In the genomic region with DNA sequence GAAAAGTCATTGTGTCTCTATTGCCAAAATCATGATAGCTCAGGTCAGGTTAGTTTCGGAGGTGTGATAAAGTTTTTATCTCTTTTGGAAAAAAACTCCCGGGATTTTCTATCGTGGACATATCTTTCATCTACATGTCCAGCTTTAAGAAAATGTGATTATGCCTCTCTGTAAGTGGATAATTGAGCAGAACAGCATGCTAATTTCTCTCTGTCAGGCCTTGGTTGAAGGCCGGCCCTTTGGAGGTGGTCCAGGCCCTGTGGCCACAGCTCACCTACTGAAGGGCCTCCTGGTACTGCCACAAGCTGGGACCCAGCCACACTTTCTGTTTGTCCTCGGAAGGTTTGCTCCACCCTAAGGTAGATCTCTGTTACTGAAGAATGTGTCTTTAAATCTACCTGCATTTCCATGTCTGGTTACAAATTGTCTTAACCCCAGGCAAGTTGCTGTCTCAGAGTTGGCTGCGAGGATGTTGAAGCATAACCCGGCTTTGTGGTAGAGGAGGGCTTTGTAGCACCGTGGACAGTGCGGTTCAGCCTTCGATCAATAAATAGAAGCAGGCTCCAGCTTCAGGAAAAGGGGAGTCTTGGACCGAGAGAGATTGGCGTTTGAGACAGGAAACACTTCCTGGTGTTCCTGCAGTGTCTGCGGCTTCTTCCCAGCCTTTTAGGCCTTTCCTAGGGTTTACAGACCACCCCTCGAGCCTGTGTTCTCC, we compare ENCODE assay signal across 33 cellular contexts. TPM values are rescaled to one million over a fixed set of nuclear protein-coding genes. Genes with fewer than 3 reads are reported as not detected.
DNase-seq lines count a peak whose midpoint lies in the region; ATAC-seq, FAIRE-seq and TF ChIP-seq lines count a peak whose summit lies in the region.
"Had no signal": no experiment of that assay in that cellular context is flagged by ENCODE, and none has a peak within 500 bp of the region (broad histone marks: within the 10 kb centered on the region; RNA-seq: fewer than 3 reads in every experiment).

No MANE protein-coding gene starts in this region.

- H3K4me3 Mint-ChIP-seq in H9 (no peak overlapping the region), endodermal cell (no peak overlapping the region)
- H3K4me3 Mint-ChIP-seq: activated naive CD8-positive, alpha-beta T cell treated with anti-CD3 and anti-CD28 coated beads, Interleukin-2, amount 50 U/mL, for 24 hours; CD8-positive, alpha-beta memory T cell; dendritic cell treated with granulocyte-macrophage colony-stimulating factor and Interleukin-4, amounts not matched to agents 40 ng/mL and 50 ng/mL, for 4 days; naive thymus-derived CD8-positive, alpha-beta T cell; stimulated activated naive CD8-positive, alpha-beta T cell treated with anti-CD3 and anti-CD28 coated beads, Interleukin-15, amount 100 ng/mL, for 72 hours; T-helper 17 cell had no signal

- H3K27ac ChIP-seq in H9 (ENCODE audit: insufficient read length, low read depth, low read length) (no peak overlapping the region), OCI-LY3 (ENCODE audit: low read length) (no peak overlapping the region), endodermal cell (ENCODE audit: low read depth, low read length) (no peak overlapping the region), pancreas (no peak overlapping the region), substantia nigra (ENCODE audit: low read depth, low read length, poor library complexity, severe bottlenecking) (no peak overlapping the region)
- H3K27ac ChIP-seq: esophagus squamous epithelium, foreskin keratinocyte, SK-N-MC, tibial artery had no signal

- H3K36me3 Mint-ChIP-seq in H9 (ENCODE audit: insufficient read depth in 1 of 3, low read depth in 3 of 3) (peaks cover 18 to 34% (median 21%) of the 10 kb centered on the region in 3 experiments; a peak in 6 of 7 replicates), endodermal cell (ENCODE audit: low read depth) (peaks cover 29% of the 10 kb centered on the region)
- H3K36me3 Mint-ChIP-seq: CD8-positive, alpha-beta memory T cell; naive thymus-derived CD8-positive, alpha-beta T cell had no signal

- peak; percentile 46 to 94 (median 78) for ATAC-seq in pancreas
- ATAC-seq: activated naive CD8-positive, alpha-beta T cell treated with anti-CD3 and anti-CD28 coated beads, Interleukin-2, amount 50 U/mL, for 24 hours; foreskin keratinocyte; naive thymus-derived CD8-positive, alpha-beta T cell; right cardiac atrium; stimulated activated naive CD8-positive, alpha-beta T cell treated with anti-CD3 and anti-CD28 coated beads, Interleukin-15, amount 100 ng/mL, for 72 hours; T-helper 17 cell had no signal

- peaks cover 16% of the 10 kb centered on the region for H3K79me1 ChIP-seq in H9 (ENCODE audit: insufficient read depth, low read depth, low read length, poor library complexity, severe bottlenecking)

- H3K4me1 ChIP-seq in H9 (ENCODE audit: insufficient read depth, low read length) (peaks cover 21% of the 10 kb centered on the region), OCI-LY3 (ENCODE audit: low read length) (no peaks in the 10 kb centered on the region), endodermal cell (ENCODE audit: control insufficient read depth, insufficient read depth, low read length) (peaks cover 31% of the 10 kb centered on the region), pancreas (peaks cover 3 to 10% (median 4%) of the 10 kb centered on the region in 3 donors)

- H2BK120ac ChIP-seq in H9 (ENCODE audit: low read depth, low read length, poor library complexity, severe bottlenecking): no peak overlapping the region

- DNase-seq in H9: no peak
- peak; percentile 36 for DNase-seq in endodermal cell
- DNase-seq in pancreas: peak in 2 of 6 donors; percentile 30 to 45
- no peak for DNase-seq in ecto neural progenitor cell (ENCODE audit: low spot score)
- DNase-seq in NCI-H146 (lab: John Stamatoyannopoulos, UW): no peak
- DNase-seq in GM13977 (ENCODE audit: low spot score): no peak
- no peak for DNase-seq in substantia nigra (lab: John Stamatoyannopoulos, UW)
- DNase-seq: activated CD4-positive, alpha-beta T cell treated with anti-CD3 and anti-CD28 coated beads, Interleukin-2, amount 50 U/mL, for 48 hours; activated CD4-positive, CD25-positive, alpha-beta regulatory T cell treated with anti-CD3 and anti-CD28 coated beads, Interleukin-2, amount 50 U/mL, for 72 hours; activated naive CD4-positive, alpha-beta T cell; activated naive CD8-positive, alpha-beta T cell treated with anti-CD3 and anti-CD28 coated beads, Interleukin-2, amount 50 U/mL, for 24 hours; CD8-positive, alpha-beta memory T cell; esophagus squamous epithelium; foreskin keratinocyte; head of caudate nucleus; Kasumi-1; naive thymus-derived CD8-positive, alpha-beta T cell; NCI-H1694; NCI-H446 treated with DMSO at 0.1 percent for 48 hours; OCI-M1; right cardiac atrium; stimulated activated naive CD8-positive, alpha-beta T cell treated with anti-CD3 and anti-CD28 coated beads, Interleukin-15, amount 100 ng/mL, for 72 hours; T-helper 17 cell; tibial artery had no signal

- no peak overlapping the region for H4K5ac ChIP-seq in H9 (ENCODE audit: insufficient read length, low read depth, low read length)

- no peak overlapping the region for H3K4me3 ChIP-seq in OCI-LY3 (ENCODE audit: low read length)
- no peak overlapping the region for H3K4me3 ChIP-seq in endodermal cell (ENCODE audit: low read length)
- no peak overlapping the region for H3K4me3 ChIP-seq in pancreas
- H3K4me3 ChIP-seq: esophagus squamous epithelium, SK-N-MC, tibial artery had no signal

- no peaks in the 10 kb centered on the region for H3K9me3 Mint-ChIP-seq in H9
- no peaks in the 10 kb centered on the region for H3K9me3 Mint-ChIP-seq in endodermal cell
- H3K9me3 Mint-ChIP-seq: activated naive CD8-positive, alpha-beta T cell treated with anti-CD3 and anti-CD28 coated beads, Interleukin-2, amount 50 U/mL, for 24 hours; CD8-positive, alpha-beta memory T cell; dendritic cell treated with granulocyte-macrophage colony-stimulating factor and Interleukin-4, amounts not matched to agents 40 ng/mL and 50 ng/mL, for 4 days; naive thymus-derived CD8-positive, alpha-beta T cell; stimulated activated naive CD8-positive, alpha-beta T cell treated with anti-CD3 and anti-CD28 coated beads, Interleukin-15, amount 100 ng/mL, for 72 hours had no signal

- H3K4me2 ChIP-seq in H9 (ENCODE audit: insufficient read depth, insufficient read length, low read length) (no peak overlapping the region), OCI-LY3 (ENCODE audit: low read length) (no peak overlapping the region)

- peak overlapping the region; percentile 22; the same call in 1 of the 2 replicates for H3K14ac ChIP-seq in H9 (ENCODE audit: insufficient read depth, low read length)

- in situ Hi-C loops in GM13977 (cut with MboI; ENCODE audit: low pct_unique_long_range_greater_than_20kb, low sequenced_read_pairs, unreplicated experiment): no loop called here

- H3K27me3 Mint-ChIP-seq in H9 (ENCODE audit: low read depth) (no peaks in the 10 kb centered on the region), endodermal cell (ENCODE audit: insufficient read depth) (no peaks in the 10 kb centered on the region)
- H3K27me3 Mint-ChIP-seq: activated naive CD8-positive, alpha-beta T cell treated with anti-CD3 and anti-CD28 coated beads, Interleukin-2, amount 50 U/mL, for 24 hours had no signal

- H3K79me2 ChIP-seq in H9 (ENCODE audit: insufficient read depth, low read length): peaks cover 73% of the 10 kb centered on the region; the same call in 1 of the 2 replicates
- H3K79me2 ChIP-seq in OCI-LY3 (ENCODE audit: low read length): no peaks in the 10 kb centered on the region

- H3K4me1 Mint-ChIP-seq in H9: peaks cover 82 to 90% of the 10 kb centered on the region in 2 experiments
- peaks cover 69% of the 10 kb centered on the region for H3K4me1 Mint-ChIP-seq in endodermal cell
- H3K4me1 Mint-ChIP-seq: activated naive CD8-positive, alpha-beta T cell treated with anti-CD3 and anti-CD28 coated beads, Interleukin-2, amount 50 U/mL, for 24 hours; CD8-positive, alpha-beta memory T cell; naive thymus-derived CD8-positive, alpha-beta T cell; stimulated activated naive CD8-positive, alpha-beta T cell treated with anti-CD3 and anti-CD28 coated beads, Interleukin-15, amount 100 ng/mL, for 72 hours; T-helper 17 cell had no signal

- H2BK5ac ChIP-seq in H9 (ENCODE audit: insufficient read length, low read length): no peak overlapping the region

- no peak overlapping the region for H3K4ac ChIP-seq in H9 (ENCODE audit: low read depth, low read length)

- no peak overlapping the region for H3K23ac ChIP-seq in H9 (ENCODE audit: insufficient read length, low read depth, low read length)

- H2BK12ac ChIP-seq in H9 (ENCODE audit: insufficient read length, low read depth, low read length): no peak overlapping the region

- H2BK15ac ChIP-seq in H9 (ENCODE audit: low read depth, low read length): no peak overlapping the region

- H3T11ph ChIP-seq in H9 (ENCODE audit: low read length): no peak overlapping the region

- no peak for FAIRE-seq in pancreas (lab: Jason Lieb, UNC)
- FAIRE-seq: endometrium, GM18507, GM19239, islet of Langerhans, TTC549 had no signal

- TF ChIP-seq CTCF in H9 (conservative IDR thresholded peaks at IDR 0.05) (no peak), OCI-LY3 (IDR thresholded peaks at IDR 0.05; ENCODE audit: low read depth, low read length) (no peak), endodermal cell (conservative IDR thresholded peaks at IDR 0.05) (no peak), pancreas (IDR thresholded peaks at IDR 0.05) (no peak), GM13977 (IDR thresholded peaks at IDR 0.05; ENCODE audit: extremely low read depth, insufficient read depth, missing control alignments) (no peak)

- H3K56ac ChIP-seq in H9 (ENCODE audit: insufficient read length, low read depth, low read length): no peak overlapping the region

- peaks cover 2% of the 10 kb centered on the region for H4K20me1 ChIP-seq in H9 (ENCODE audit: control insufficient read depth, insufficient read depth, insufficient read length)
- no peaks in the 10 kb centered on the region for H4K20me1 ChIP-seq in OCI-LY3 (ENCODE audit: insufficient read depth, low read length)

- H2AFZ ChIP-seq in H9 (ENCODE audit: low read length): no peak overlapping the region
- H2AFZ ChIP-seq in OCI-LY3 (ENCODE audit: low read depth, low read length): peak overlapping the region; percentile 63

- no peak overlapping the region for H3K9ac ChIP-seq in H9 (ENCODE audit: extremely low read depth, insufficient read length, low read length)
- H3K9ac ChIP-seq in OCI-LY3 (ENCODE audit: low read length): no peak overlapping the region
- H3K9ac ChIP-seq in endodermal cell (ENCODE audit: extremely low read depth, low read length, poor library complexity, severe bottlenecking): no peak overlapping the region

- H2AK5ac ChIP-seq in H9 (ENCODE audit: insufficient read length, low read length): no peak overlapping the region

- H3K18ac ChIP-seq in H9 (ENCODE audit: insufficient read length, low read depth, low read length): no peak overlapping the region

- no peaks in the 10 kb centered on the region for H3K23me2 ChIP-seq in H9 (ENCODE audit: insufficient read length, low read depth, low read length, poor library complexity, severe bottlenecking)

- WGBS in H9 (ENCODE audit: extremely low coverage, insufficient read length, low lambda C conversion rate): no CpG with 5 or more reads among the region's 14 CpGs
- WGBS in endodermal cell (ENCODE audit: insufficient coverage in 1 of 2, insufficient read length in 1 of 2), 2 experiments: 93 to 95% methylated on average over 12 to 14 of the region's 14 CpGs
- 37 to 40% methylated on average over 14 of the region's 14 CpGs for WGBS in pancreas, 2 donors

- H3K36me3 ChIP-seq in OCI-LY3 (replicated peaks; ENCODE audit: low read depth, low read length): no peaks in the 10 kb centered on the region
- peaks cover 25% of the 10 kb centered on the region for H3K36me3 ChIP-seq in endodermal cell (ENCODE audit: control insufficient read depth, insufficient read depth, low read length)
- no peaks in the 10 kb centered on the region for H3K36me3 ChIP-seq in pancreas
- H3K36me3 ChIP-seq: esophagus squamous epithelium, tibial artery had no signal

- H3K27ac Mint-ChIP-seq in H9: peak overlapping the region; percentile 45 to 93 (median 85); a peak in 4 of 7 replicates
- H3K27ac Mint-ChIP-seq in endodermal cell: peak overlapping the region; percentile 65
- H3K27ac Mint-ChIP-seq: activated naive CD8-positive, alpha-beta T cell treated with anti-CD3 and anti-CD28 coated beads, Interleukin-2, amount 50 U/mL, for 24 hours; CD8-positive, alpha-beta memory T cell; dendritic cell treated with granulocyte-macrophage colony-stimulating factor and Interleukin-4, amounts not matched to agents 40 ng/mL and 50 ng/mL, for 4 days; naive thymus-derived CD8-positive, alpha-beta T cell; stimulated activated naive CD8-positive, alpha-beta T cell treated with anti-CD3 and anti-CD28 coated beads, Interleukin-15, amount 100 ng/mL, for 72 hours had no signal

- intact Hi-C loops in pancreas (cut with DNase I): no loop called here

- H3K27me3 ChIP-seq in H9 (ENCODE audit: insufficient read depth, low read length) (no peaks in the 10 kb centered on the region), OCI-LY3 (ENCODE audit: low read depth, low read length) (no peaks in the 10 kb centered on the region), endodermal cell (ENCODE audit: control insufficient read depth, insufficient read depth, low read length, poor library complexity, severe bottlenecking) (no peaks in the 10 kb centered on the region), pancreas (no peaks in the 10 kb centered on the region)
- H3K27me3 ChIP-seq: esophagus squamous epithelium, foreskin keratinocyte, tibial artery had no signal

- no peaks in the 10 kb centered on the region for H3K9me3 ChIP-seq in H9 (ENCODE audit: control insufficient read depth, low read depth, low read length)
- no peaks in the 10 kb centered on the region for H3K9me3 ChIP-seq in OCI-LY3 (ENCODE audit: insufficient read depth, low read length)
- H3K9me3 ChIP-seq in endodermal cell (ENCODE audit: control insufficient read depth, low read length): no peaks in the 10 kb centered on the region
- no peaks in the 10 kb centered on the region for H3K9me3 ChIP-seq in pancreas
- H3K9me3 ChIP-seq: esophagus squamous epithelium, tibial artery had no signal

- no peak overlapping the region for H4K8ac ChIP-seq in H9 (replicated peaks; ENCODE audit: insufficient read length, low read depth, low read length)

- H2BK20ac ChIP-seq in H9 (ENCODE audit: low read depth, low read length, poor library complexity, severe bottlenecking): no peak overlapping the region

- no peak overlapping the region for H4K91ac ChIP-seq in H9 (ENCODE audit: insufficient read length, low read depth, low read length)

RNA-seq across cellular contexts. Expression of a gene that starts 25.5 kb away (rescaled TPM):
- total RNA-seq in H9 (2021): 112 and 117 TPM in 2 replicates
- 10 to 100 TPM; 71.9 to 73.3 TPM for total RNA-seq in endodermal cell
- polyA plus RNA-seq in endodermal cell (2013, experiment 1 of 2): 56.9 TPM
- 50.0 TPM for polyA plus RNA-seq in endodermal cell (2013, experiment 2 of 2)
- 1 to 10 TPM; 1.1 to 3.6 (median 1.7) TPM for total RNA-seq in pancreas
- polyA plus RNA-seq in pancreas: 1 to 10 TPM; 3.1 to 4.0 TPM
- total RNA-seq: CD8-positive, alpha-beta memory T cell; mononuclear cell; naive thymus-derived CD8-positive, alpha-beta T cell had no signal

Comparison
In these comparisons a context has a peak if more than half of its experiments do, and no peak if none do; other contexts are left out.
1. RNA of a gene that starts 25.5 kb away (total RNA-seq): 112 to 117 TPM in H9 and 71.9 to 73.3 TPM in endodermal cell; 1.1 to 3.6 TPM in pancreas; every median in the first group is over 10 times any median in the second.